24 cellular contexts compared by ENCODE assay signal in genomic region chr17:65085397-65085796, GRCh38. TPM values are rescaled to one million over a fixed set of nuclear protein-coding genes. Genes with fewer than 3 reads are reported as not detected.
DNase-seq lines count a peak whose midpoint lies in the region; ATAC-seq, FAIRE-seq and TF ChIP-seq lines count a peak whose summit lies in the region.
"Had no signal": no experiment of that assay in that cellular context is flagged by ENCODE, and none has a peak within 500 bp of the region (broad histone marks: within the 10 kb centered on the region; RNA-seq: fewer than 3 reads in every experiment).

No MANE protein-coding gene starts in this region.

- no peak overlapping the region for H2AK5ac ChIP-seq in mesendoderm (ENCODE audit: low read length)

- H4K8ac ChIP-seq in mesendoderm (ENCODE audit: low read depth, low read length) = no peak overlapping the region

- H3K4me3 ChIP-seq in A673 (ENCODE audit: low read depth, low read length, poor library complexity, severe bottlenecking) (no peak overlapping the region), H7 (ENCODE audit: insufficient read depth, low read depth, low read length) (no peak overlapping the region), mesendoderm (ENCODE audit: low read length) (no peak overlapping the region), kidney (ENCODE audit: low read length in 2 of 2) (no peak overlapping the region), sigmoid colon (no peak overlapping the region)
- H3K4me3 ChIP-seq: dorsolateral prefrontal cortex, GM12878, heart left ventricle, PC-9, SJCRH30 had no signal

- H3K9ac ChIP-seq in mesendoderm (ENCODE audit: low read length) (no peak overlapping the region), kidney (ENCODE audit: low read length in 2 of 2) (no peak overlapping the region)

- H3K9me3 ChIP-seq in A673 (ENCODE audit: low read depth, low read length, poor library complexity, severe bottlenecking) (no peaks in the 10 kb centered on the region), kidney (ENCODE audit: control insufficient read depth in 1 of 2, low read length in 2 of 2) (no peaks in the 10 kb centered on the region), sigmoid colon (no peaks in the 10 kb centered on the region)
- H3K9me3 ChIP-seq: heart left ventricle, SJCRH30 had no signal

- no peak for FAIRE-seq in kidney (lab: Jason Lieb, UNC)
- FAIRE-seq: GM12878 had no signal

- no peak for TF ChIP-seq CTCF in A673 (conservative IDR thresholded peaks at IDR 0.05; ENCODE audit: low read depth, low read length)
- no peak for TF ChIP-seq CTCF in kidney (IDR thresholded peaks at IDR 0.05; ENCODE audit: borderline replicate concordance, extremely low read depth, insufficient read depth)
- TF ChIP-seq CTCF in sigmoid colon (IDR thresholded peaks at IDR 0.05) = no peak

- no peak for TF ChIP-seq EP300 in sigmoid colon (IDR thresholded peaks at IDR 0.05)

- H3K27ac ChIP-seq in A673 (ENCODE audit: low read depth, low read length, poor library complexity, severe bottlenecking) (no peak overlapping the region), mesendoderm (ENCODE audit: low read depth, low read length) (no peak overlapping the region), kidney (ENCODE audit: low read depth in 2 of 2, low read length in 2 of 2) (no peak overlapping the region), sigmoid colon (no peak overlapping the region)
- H3K27ac ChIP-seq: dorsolateral prefrontal cortex, epithelial cell of prostate, heart left ventricle, PC-9, SJCRH30 had no signal

- WGBS in mesendoderm (ENCODE audit: extremely low coverage, insufficient coverage, low lambda C conversion rate) = no CpG with 5 or more reads among the region's 7 CpGs
- WGBS in sigmoid colon, 2 donors = 60 to 69% methylated on average over 7 of the region's 7 CpGs

- peak; percentile 26 for DNase-seq in A673 (ENCODE audit: low spot score)
- peak; percentile 32 for DNase-seq in H7
- DNase-seq in RPMI8226 = peak; percentile 23
- peak; percentile 61 for DNase-seq in mesendoderm
- DNase-seq in kidney = no peak
- no peak for DNase-seq in sigmoid colon
- DNase-seq: activated CD4-positive, alpha-beta T cell treated with anti-CD3 and anti-CD28 coated beads, Interleukin-2, amount 10 ng/mL, durations not matched to agents 24 days and 14 days; activated naive CD8-positive, alpha-beta T cell treated with anti-CD3 and anti-CD28 coated beads for 36 hours; DMS53; dorsolateral prefrontal cortex; heart left ventricle; HFFc6; Kasumi-1; midbrain; NCI-H1417; NCI-H2107; NCI-H774; PC-9 had no signal

- H3K36me3 ChIP-seq in A673 (ENCODE audit: insufficient read depth, low read length, poor library complexity, severe bottlenecking) (no peaks in the 10 kb centered on the region), H7 (replicated peaks; ENCODE audit: control insufficient read depth, insufficient read depth, low read length) (no peaks in the 10 kb centered on the region), mesendoderm (ENCODE audit: control insufficient read depth, insufficient read depth, low read length) (no peaks in the 10 kb centered on the region), kidney (ENCODE audit: control insufficient read depth in 1 of 2, insufficient read depth in 2 of 2, low read length in 2 of 2) (no peaks in the 10 kb centered on the region), sigmoid colon (no peaks in the 10 kb centered on the region)
- H3K36me3 ChIP-seq: heart left ventricle, SJCRH30 had no signal

- BruUV-seq in A673 (replicated peaks; lab: Mats Ljungman, UMichigan) = no TSS peak

- no peak overlapping the region for H3K23ac ChIP-seq in mesendoderm (ENCODE audit: low read length)

- H3K4me2 ChIP-seq in mesendoderm (ENCODE audit: low read length) = no peak overlapping the region
- H3K4me2 ChIP-seq: PC-9 had no signal

- H3K18ac ChIP-seq in mesendoderm (ENCODE audit: low read length) = no peak overlapping the region

- H3K4me1 ChIP-seq in A673 (ENCODE audit: insufficient read depth, low read length, poor library complexity, severe bottlenecking) (no peaks in the 10 kb centered on the region), mesendoderm (ENCODE audit: control insufficient read depth, low read depth, low read length) (no peaks in the 10 kb centered on the region), kidney (ENCODE audit: control insufficient read depth in 1 of 2, insufficient read depth in 1 of 2, low read depth in 1 of 2, low read length in 2 of 2) (no peaks in the 10 kb centered on the region), sigmoid colon (peaks cover 0 to 4% (median 1%) of the 10 kb centered on the region in 4 donors)
- H3K4me1 ChIP-seq: SJCRH30 had no signal

- no peaks in the 10 kb centered on the region for H3K79me2 ChIP-seq in mesendoderm (ENCODE audit: control insufficient read depth, insufficient read depth, low read length)

- intact Hi-C loops in A673 (cut with micrococcal nuclease; ENCODE audit: unreplicated experiment) (no loop called here), kidney (cut with DNase I) (no loop called here), sigmoid colon (cut with DNase I) (no loop called here)

- CTCF ChIA-PET in A673 (lab: Charles Lee) = no interaction called here

- no peak overlapping the region for H2BK15ac ChIP-seq in mesendoderm (replicated peaks; ENCODE audit: low read depth)

- no peak overlapping the region for H2BK5ac ChIP-seq in mesendoderm (ENCODE audit: low read length)

- no peak overlapping the region for H3K56ac ChIP-seq in mesendoderm (ENCODE audit: low read length)

- no peaks in the 10 kb centered on the region for H3K79me1 ChIP-seq in mesendoderm (ENCODE audit: low read length)

- H2BK120ac ChIP-seq in mesendoderm (ENCODE audit: low read depth, low read length) = no peak overlapping the region

- H4K5ac ChIP-seq in mesendoderm (ENCODE audit: low read length) = no peak overlapping the region

- no peak overlapping the region for H3K4ac ChIP-seq in mesendoderm (ENCODE audit: low read depth, low read length)

- TF ChIP-seq POLR2A in sigmoid colon (IDR thresholded peaks at IDR 0.05) = no peak

- POLR2A ChIA-PET in A673 (lab: Charles Lee; ENCODE audit: low non-redundant PET) = no interaction called here

- H3K27me3 ChIP-seq in A673 (replicated peaks; ENCODE audit: insufficient read depth, low read depth, low read length, poor library complexity) (peaks cover 12% of the 10 kb centered on the region), H7 (ENCODE audit: control insufficient read depth, insufficient read depth, low read length) (no peaks in the 10 kb centered on the region; the same call in 1 of the 2 replicates), mesendoderm (ENCODE audit: insufficient read depth, low read length, poor library complexity) (no peaks in the 10 kb centered on the region), sigmoid colon (no peaks in the 10 kb centered on the region)
- H3K27me3 ChIP-seq: dorsolateral prefrontal cortex, heart left ventricle, SJCRH30 had no signal

- ATAC-seq in GM21528 (IDR thresholded peaks at IDR 0.05; ENCODE audit: low FRiP score, unreplicated experiment) = no peak
- ATAC-seq: activated T-helper 17 cell treated with anti-CD3 and anti-CD28 coated beads, Interleukin-2, amount 50 U/mL, for 72 hours; GM12878; heart left ventricle; left lobe of liver had no signal

RNA-seq across cellular contexts. Expression of gene GNA13, which starts 28.9 kb away (rescaled TPM):
- 39.2 and 41.2 TPM in 2 replicates for total RNA-seq in A673 (2021)
- 50.4 and 58.0 TPM in 2 replicates for total RNA-seq in H7 (2014; rRNA removed; shearing (Covaris generic))
- 38.2 TPM for polyA plus RNA-seq in mesendoderm (2013, experiment 1 of 2)
- polyA plus RNA-seq in mesendoderm (2013, experiment 2 of 2) = 37.3 TPM
- 45.0 TPM for total RNA-seq in kidney
- polyA plus RNA-seq in kidney (ENCODE audit: insufficient read depth, low read depth, low replicate concordance) = 10.9 TPM
- total RNA-seq in sigmoid colon = 100 to 1,000 TPM in 2 of 4 donors, 10 to 100 TPM in 2; 72.8 to 120 (median 96.4) TPM
- polyA plus RNA-seq in sigmoid colon = 10 to 100 TPM; 33.1 to 62.9 (median 39.6) TPM

RNA-seq across cellular contexts. Expression of gene RGS9, which starts 51.8 kb away (rescaled TPM):
- 1.8 and 2.8 TPM in 2 replicates for total RNA-seq in A673 (2021)
- 5.1 and 7.9 TPM in 2 replicates for total RNA-seq in H7 (2014; rRNA removed; shearing (Covaris generic))
- polyA plus RNA-seq in mesendoderm (2013, experiment 1 of 2) = 14.6 TPM
- 13.9 TPM for polyA plus RNA-seq in mesendoderm (2013, experiment 2 of 2)
- 4.2 TPM for total RNA-seq in kidney
- polyA plus RNA-seq in kidney (ENCODE audit: insufficient read depth, low read depth, low replicate concordance) = 7.2 TPM
- total RNA-seq in sigmoid colon = 10 to 100 TPM; 12.4 to 30.5 (median 19.3) TPM
- polyA plus RNA-seq in sigmoid colon = 10 to 100 TPM in 2 of 3 donors, 1 to 10 TPM in 1; 5.0 to 16.9 (median 10.8) TPM

Comparison
In these comparisons a context has a peak if more than half of its experiments do, and no peak if none do; other contexts are left out.
1. DNase-seq: peak in A673 (single experiment), H7 (single experiment), RPMI8226 (single experiment) and mesendoderm (single experiment); none in kidney (single experiment) and sigmoid colon (single experiment).